Comparison of ENCODE assay signal across 12 cellular contexts in genomic region chr5:41793156-41793770, GRCh38.
DNase-seq lines count a peak whose midpoint lies in the region; ATAC-seq and TF ChIP-seq lines count a peak whose summit lies in the region.
"Had no signal": no experiment of that assay in that cellular context is flagged by ENCODE, and none has a peak within 500 bp of the region (broad histone marks: within the 10 kb centered on the region; RNA-seq: fewer than 3 reads in every experiment).

No MANE protein-coding gene starts in this region.

- TF ChIP-seq CTCF in BE2C (IDR thresholded peaks at IDR 0.05; ENCODE audit: low read depth, low read length) (no peak), GM10266 (IDR thresholded peaks at IDR 0.05; ENCODE audit: control insufficient read depth, insufficient read depth, low read depth, missing control alignments) (no peak)

- no peak overlapping the region for H3K4me3 ChIP-seq in BE2C (ENCODE audit: low read depth, low read length)
- no peak overlapping the region for H3K4me3 ChIP-seq in adipocyte (ENCODE audit: low read length)
- H3K4me3 ChIP-seq: neural progenitor cell had no signal

- peak; percentile 74 for DNase-seq in BE2C
- DNase-seq in NCI-H1105 treated with DMSO at 0.1 percent for 48 hours (lab: John Stamatoyannopoulos, UW) = peak; percentile 79
- peak; percentile 86 for DNase-seq in adipocyte (ENCODE audit: low read depth)
- peak; percentile 15 for DNase-seq in glomerular visceral epithelial cell (ENCODE audit: extremely low spot score)
- DNase-seq in GM10266 (ENCODE audit: extremely low spot score) = no peak
- DNase-seq in activated naive CD4-positive, alpha-beta T cell (lab: John Stamatoyannopoulos, UW) = no peak
- DNase-seq in Ammon's horn (ENCODE audit: low spot score) = no peak
- DNase-seq: CD4-positive, alpha-beta T cell; NCI-H187 treated with DMSO at 0.1 percent for 48 hours; T-helper 17 cell had no signal

- H3K4me1 ChIP-seq in BE2C = peaks cover 44% of the 10 kb centered on the region
- H3K4me1 ChIP-seq in adipocyte (ENCODE audit: control insufficient read depth, insufficient read depth, low read length) = peaks cover 44% of the 10 kb centered on the region
- H3K4me1 ChIP-seq: neural progenitor cell had no signal

- H3K36me3 ChIP-seq in BE2C (no peaks in the 10 kb centered on the region), adipocyte (ENCODE audit: control insufficient read depth, insufficient read depth, low read length, severe bottlenecking) (no peaks in the 10 kb centered on the region)
- H3K36me3 ChIP-seq: neural progenitor cell had no signal

- H3K9me3 ChIP-seq in BE2C (no peaks in the 10 kb centered on the region), adipocyte (ENCODE audit: control insufficient read depth, low read length) (no peaks in the 10 kb centered on the region)

- no peak for ATAC-seq in GM21737 (IDR thresholded peaks at IDR 0.05; ENCODE audit: unreplicated experiment)
- ATAC-seq: T-helper 17 cell had no signal

- H3K27me3 ChIP-seq in BE2C (no peaks in the 10 kb centered on the region), adipocyte (replicated peaks; ENCODE audit: control insufficient read depth, insufficient read depth, low read length) (no peaks in the 10 kb centered on the region)
- H3K27me3 ChIP-seq: neural progenitor cell had no signal

- no peak overlapping the region for H3K9ac ChIP-seq in adipocyte (ENCODE audit: low read length)
- H3K9ac ChIP-seq: neural progenitor cell had no signal

Comparison
In these comparisons a context has a peak if more than half of its experiments do, and no peak if none do; other contexts are left out.
1. DNase-seq: peak in BE2C (single experiment), NCI-H1105 treated with DMSO at 0.1 percent for 48 hours (single experiment), adipocyte (single experiment) and glomerular visceral epithelial cell (single experiment); none in GM10266 (single experiment), activated naive CD4-positive, alpha-beta T cell (0 of 4) and Ammon's horn (single experiment).